8 cellular contexts compared by ENCODE assay signal in the genomic region with DNA sequence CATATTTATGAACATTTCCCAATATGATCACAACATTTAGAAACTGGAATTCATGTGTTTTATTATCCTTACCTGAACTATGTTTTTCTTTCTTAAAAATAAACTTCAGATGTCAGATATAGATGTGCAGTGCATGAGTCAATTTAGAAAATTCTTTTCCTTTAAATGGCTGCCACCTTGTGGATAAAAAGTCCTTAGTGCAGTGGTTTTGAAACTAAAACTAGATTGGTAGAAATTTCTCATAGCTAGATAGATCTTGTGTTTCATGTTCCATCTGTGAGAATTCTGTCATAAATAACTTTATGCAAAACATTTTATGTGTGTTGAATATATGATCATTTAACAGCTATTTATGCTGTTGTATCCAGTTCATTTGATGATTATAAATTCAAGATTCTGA.
DNase-seq lines count a peak whose midpoint lies in the region; ATAC-seq, FAIRE-seq and TF ChIP-seq lines count a peak whose summit lies in the region.

No MANE protein-coding gene starts in this region.

- H3K4me1 Mint-ChIP-seq in glutamatergic neuron (ENCODE audit: low read depth, unreplicated experiment), result peaks cover 9% of the 10 kb centered on the region
- H3K4me1 Mint-ChIP-seq in stimulated activated naive CD8-positive, alpha-beta T cell treated with anti-CD3 and anti-CD28 coated beads, Interleukin-15, amount 100 ng/mL, for 72 hours, result peaks cover 6% of the 10 kb centered on the region

- H3K9me3 Mint-ChIP-seq in glutamatergic neuron (ENCODE audit: unreplicated experiment), result no peaks in the 10 kb centered on the region
- H3K9me3 Mint-ChIP-seq in stimulated activated naive CD8-positive, alpha-beta T cell treated with anti-CD3 and anti-CD28 coated beads, Interleukin-15, amount 100 ng/mL, for 72 hours, result no peaks in the 10 kb centered on the region

- peak; percentile 70 for ATAC-seq in stimulated activated naive CD8-positive, alpha-beta T cell treated with anti-CD3 and anti-CD28 coated beads, Interleukin-15, amount 100 ng/mL, for 72 hours

- in situ Hi-C loops in ACHN (cut with HindIII; ENCODE audit: low pct_ligation_motif_present, low pct_unique_long_range_greater_than_20kb, low sequenced_read_pairs), result no loop called here

- POLR2A ChIA-PET in HEK293T (lab: Yijun Ruan, JAX), result no interaction called here

- H3K27ac Mint-ChIP-seq in glutamatergic neuron (ENCODE audit: unreplicated experiment), result no peak overlapping the region
- no peak overlapping the region for H3K27ac Mint-ChIP-seq in stimulated activated naive CD8-positive, alpha-beta T cell treated with anti-CD3 and anti-CD28 coated beads, Interleukin-15, amount 100 ng/mL, for 72 hours

- TF ChIP-seq CTCF in GM12865 (IDR thresholded peaks at IDR 0.05; ENCODE audit: insufficient read depth, low read depth, low read length, missing control alignments) (peak; percentile 34), glutamatergic neuron (IDR thresholded peaks at IDR 0.05; ENCODE audit: partially characterized antibody, unreplicated experiment) (peak; percentile 69)

- H3K4me3 Mint-ChIP-seq in glutamatergic neuron (ENCODE audit: unreplicated experiment), result no peak overlapping the region
- H3K4me3 Mint-ChIP-seq in stimulated activated naive CD8-positive, alpha-beta T cell treated with anti-CD3 and anti-CD28 coated beads, Interleukin-15, amount 100 ng/mL, for 72 hours, result no peak overlapping the region

- H3K36me3 Mint-ChIP-seq in glutamatergic neuron (ENCODE audit: unreplicated experiment), result no peaks in the 10 kb centered on the region

- DNase-seq in ACHN (peak; percentile 59), GM12865 (ENCODE audit: low read depth) (peak; percentile 60), HEK293T (ENCODE audit: extremely low spot score) (peak; percentile 21), LoVo (ENCODE audit: low spot score) (peak; percentile 49), glutamatergic neuron (no peak)
- no peak for DNase-seq in stimulated activated naive CD8-positive, alpha-beta T cell treated with anti-CD3 and anti-CD28 coated beads, Interleukin-15, amount 100 ng/mL, for 72 hours
- DNase-seq in stimulated activated CD4-positive, alpha-beta T cell treated with anti-CD3 and anti-CD28 coated beads, Interleukin-15, amount 100 ng/mL, for 24 hours, result no peak

- FAIRE-seq in TTC549 (lab: Jason Lieb, UNC), result peak; percentile 60

- H3K4me3 ChIP-seq in GM12865 (ENCODE audit: low read depth, low read length), result no peak overlapping the region

- no peaks in the 10 kb centered on the region for H3K27me3 Mint-ChIP-seq in glutamatergic neuron (ENCODE audit: unreplicated experiment)
- H3K27me3 Mint-ChIP-seq in stimulated activated naive CD8-positive, alpha-beta T cell treated with anti-CD3 and anti-CD28 coated beads, Interleukin-15, amount 100 ng/mL, for 72 hours, result peaks cover 6% of the 10 kb centered on the region

- CTCF ChIA-PET in HEK293T (lab: Yijun Ruan, JAX), result interaction anchor here (0.7 to 2.2 kb wide), 3 partner anchors 18 to 160 kb away, joined by 3 to 23 read pairs (median 6); a partner anchor contains a TSS

TF ChIP-seq in HEK293T, 16 proteins besides CTCF, POLR2A, EP300 and RAD21:
- TF ChIP-seq SUZ12 (IDR thresholded peaks at IDR 0.05), result no peak

Comparison
In these comparisons a context has a peak if more than half of its experiments do, and no peak if none do; other contexts are left out.
1. DNase-seq: peak in ACHN (single experiment), GM12865 (single experiment), HEK293T (single experiment) and LoVo (single experiment); none in glutamatergic neuron (single experiment), stimulated activated naive CD8-positive, alpha-beta T cell treated with anti-CD3 and anti-CD28 coated beads, Interleukin-15, amount 100 ng/mL, for 72 hours (0 of 2) and stimulated activated CD4-positive, alpha-beta T cell treated with anti-CD3 and anti-CD28 coated beads, Interleukin-15, amount 100 ng/mL, for 24 hours (single experiment).